9 cellular contexts compared by ENCODE assay signal in the genomic region with DNA sequence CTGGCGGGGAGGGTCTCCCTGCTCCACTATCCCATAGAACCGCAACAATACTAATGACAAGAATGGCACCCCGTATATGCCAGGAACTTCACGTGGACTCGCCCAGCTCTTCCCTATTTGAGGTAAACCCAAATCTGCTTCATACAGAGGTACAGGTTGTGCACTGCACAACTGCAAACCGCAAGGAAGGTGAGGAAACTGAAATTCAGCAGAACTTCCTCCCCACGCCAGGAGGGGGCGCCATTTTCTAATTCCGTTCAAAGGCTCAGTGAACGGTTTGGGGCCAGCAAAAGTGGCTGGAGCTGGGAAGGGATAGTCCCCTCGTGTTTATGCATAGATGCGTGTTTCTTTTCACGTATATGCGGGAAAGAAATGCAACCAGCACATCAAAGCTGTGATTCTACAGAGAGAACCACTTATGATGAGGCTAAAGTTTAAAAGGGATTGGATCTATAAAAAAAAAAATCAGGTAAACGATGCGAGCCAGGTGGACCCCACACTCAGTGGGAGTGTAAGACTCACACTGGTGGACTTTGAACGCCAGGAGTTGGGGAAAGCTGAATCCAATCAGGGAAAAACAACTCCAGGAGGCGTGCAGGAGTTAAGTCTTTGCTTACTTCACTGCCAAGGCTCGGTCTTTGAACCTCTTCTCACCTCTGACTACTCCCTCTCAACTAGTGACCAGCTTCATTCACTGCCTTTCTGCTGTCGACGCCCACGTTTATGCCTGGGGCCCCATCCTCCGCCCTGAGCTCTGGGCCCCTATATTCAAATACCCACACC. TPM values are rescaled to one million over a fixed set of nuclear protein-coding genes. Genes with fewer than 3 reads are reported as not detected.
DNase-seq lines count a peak whose midpoint lies in the region; ATAC-seq, FAIRE-seq and TF ChIP-seq lines count a peak whose summit lies in the region.
"Had no signal": no experiment of that assay in that cellular context is flagged by ENCODE, and none has a peak within 500 bp of the region (broad histone marks: within the 10 kb centered on the region; RNA-seq: fewer than 3 reads in every experiment).

No MANE protein-coding gene starts in this region.

- ATAC-seq in mucosa of descending colon (peak; percentile 33), GM18861 (IDR thresholded peaks at IDR 0.05; ENCODE audit: unreplicated experiment) (no peak)

- peaks cover 28% of the 10 kb centered on the region for H3K27me3 Mint-ChIP-seq in brain

- TF ChIP-seq POLR2A in uterus (IDR thresholded peaks at IDR 0.05) = no peak

- no peak overlapping the region for H3K4me3 ChIP-seq in AG09309 (ENCODE audit: control insufficient read depth, low read depth, low read length)
- no peak overlapping the region for H3K4me3 ChIP-seq in SJCRH30
- H3K4me3 ChIP-seq in mucosa of descending colon = no peak overlapping the region
- no peak overlapping the region for H3K4me3 ChIP-seq in uterus

- H3K27me3 ChIP-seq in SJCRH30 (peaks cover 5% of the 10 kb centered on the region; the same call in 1 of the 2 replicates), uterus (peaks cover 10 to 21% of the 10 kb centered on the region in 2 donors)

- H3K9me3 ChIP-seq in SJCRH30 (replicated peaks) (no peaks in the 10 kb centered on the region), mucosa of descending colon (no peaks in the 10 kb centered on the region), uterus (no peaks in the 10 kb centered on the region)

- H3K4me1 ChIP-seq in SJCRH30 = no peaks in the 10 kb centered on the region
- no peaks in the 10 kb centered on the region for H3K4me1 ChIP-seq in mucosa of descending colon (ENCODE audit: low read depth)
- H3K4me1 ChIP-seq in uterus = peaks cover 0 to 4% of the 10 kb centered on the region in 2 donors

- DNase-seq in AG09309 (ENCODE audit: low read depth) (no peak), GM19239 (ENCODE audit: insufficient read length, low spot score) (peak; percentile 70), SJCRH30 (peak; percentile 18 to 57), mucosa of descending colon (peak in 2 of 3 donors; percentile 32 to 43), uterus (no peak), GOT3 (lab: John Stamatoyannopoulos, UW) (no peak)

- FAIRE-seq in GM19239 (lab: Jason Lieb, UNC) = peak; percentile 39

- no peaks in the 10 kb centered on the region for H3K4me1 Mint-ChIP-seq in brain

- peak overlapping the region in 2 of 5 experiments; percentile 14 to 56 for H3K4me3 Mint-ChIP-seq in brain

- H3K27ac Mint-ChIP-seq in brain = peak overlapping the region in 3 of 5 experiments; percentile 1 to 41 (median 12)

- H3K36me3 Mint-ChIP-seq in brain = peaks cover 9% of the 10 kb centered on the region

- H3K36me3 ChIP-seq in SJCRH30 (no peaks in the 10 kb centered on the region), mucosa of descending colon (ENCODE audit: low read depth) (no peaks in the 10 kb centered on the region), uterus (no peaks in the 10 kb centered on the region)

- TF ChIP-seq CTCF in AG09309 (IDR thresholded peaks at IDR 0.05; ENCODE audit: control insufficient read depth, insufficient read depth, low read depth, low read length, missing control alignments) = peak; percentile 87
- peak; percentile 78 to 92 for TF ChIP-seq CTCF in brain (conservative IDR thresholded peaks at IDR 0.05)
- peak; percentile 31 for TF ChIP-seq CTCF in mucosa of descending colon (IDR thresholded peaks at IDR 0.05)
- TF ChIP-seq CTCF in uterus (IDR thresholded peaks at IDR 0.05) = peak; percentile 38 to 51 (median 46)

- intact Hi-C loops in mucosa of descending colon (cut with DNase I, micrococcal nuclease) = no loop called here
- intact Hi-C loops in uterus (cut with DNase I; ENCODE audit: low total_unique reads) = no loop called here

- H3K27ac ChIP-seq in SJCRH30 (no peak overlapping the region), uterus (no peak overlapping the region)

- peaks cover 0 to 69% (median 2%) of the 10 kb centered on the region in 5 experiments for H3K9me3 Mint-ChIP-seq in brain

RNA-seq across cellular contexts. Expression of gene C19orf81, which starts 20.3 kb away (rescaled TPM):
- total RNA-seq in SJCRH30 (2014; rRNA removed; shearing (Covaris generic)) = not detected in 2 replicates
- not detected for polyA plus RNA-seq in brain (ENCODE audit: insufficient read depth, low read depth, low replicate concordance)
- total RNA-seq in mucosa of descending colon = under 1 TPM in 1 of 3 donors, not detected in 2; 0.41 TPM
- not detected for total RNA-seq in uterus
- total RNA-seq: temporal lobe had no signal

RNA-seq across cellular contexts. Expression of gene SYT3, which starts 29.8 kb away (rescaled TPM):
- 1.5 and 1.8 TPM in 2 replicates for total RNA-seq in SJCRH30 (2014; rRNA removed; shearing (Covaris generic))
- polyA plus RNA-seq in brain (ENCODE audit: insufficient read depth, low read depth, low replicate concordance) = 9.4 TPM
- 1 to 10 TPM in 1 of 3 donors, under 1 TPM in 1, not detected in 1; 0.14 to 1.2 TPM for total RNA-seq in mucosa of descending colon
- under 1 TPM in 1 of 4 donors, not detected in 3; 0.14 TPM for total RNA-seq in uterus

RNA-seq across cellular contexts. Expression of gene SHANK1, which starts 50.1 kb away (rescaled TPM):
- not detected in 2 replicates for total RNA-seq in SJCRH30 (2014; rRNA removed; shearing (Covaris generic))
- 15.5 TPM for polyA plus RNA-seq in brain (ENCODE audit: insufficient read depth, low read depth, low replicate concordance)
- total RNA-seq in mucosa of descending colon = 1 to 10 TPM in 1 of 3 donors, under 1 TPM in 1, not detected in 1; 0.55 to 1.1 TPM
- total RNA-seq in uterus = 1 to 10 TPM in 2 of 4 donors, not detected in 2; 4.0 to 6.5 TPM

RNA-seq across cellular contexts. Expression of gene CLEC11A, which starts 53.7 kb away (rescaled TPM):
- total RNA-seq in SJCRH30 (2014; rRNA removed; shearing (Covaris generic)) = 2.0 and 3.0 TPM in 2 replicates
- 5.7 TPM for polyA plus RNA-seq in brain (ENCODE audit: insufficient read depth, low read depth, low replicate concordance)
- total RNA-seq in mucosa of descending colon (1 to 10 TPM; 1.4 to 7.2 (median 4.9) TPM), uterus (100 to 1,000 TPM in 1 of 4 donors, 10 to 100 TPM in 1, 1 to 10 TPM in 2; 1.5 to 105 (median 10.9) TPM)

Comparison
In these comparisons a context has a peak if more than half of its experiments do, and no peak if none do; other contexts are left out.
1. DNase-seq: peak in GM19239 (single experiment), SJCRH30 (2 of 2) and mucosa of descending colon (2 of 3); none in AG09309 (single experiment), uterus (0 of 2) and GOT3 (single experiment).
2. CTCF ChIP-seq: peak in every context shown above with its lines; median percentile 87 in AG09309; 85 in brain; 46 in uterus; 31 in mucosa of descending colon.